8 cellular contexts compared by ENCODE assay signal in genomic region chr4:153223418-153223792, GRCh38. TPM values are rescaled to one million over a fixed set of nuclear protein-coding genes. Genes with fewer than 3 reads are reported as not detected.
DNase-seq lines count a peak whose midpoint lies in the region; ATAC-seq and TF ChIP-seq lines count a peak whose summit lies in the region.

No MANE protein-coding gene starts in this region.

- peaks cover 25 to 37% of the 10 kb centered on the region in 2 donors for H3K4me1 ChIP-seq in mucosa of rectum (ENCODE audit: control insufficient read depth in 2 of 2, insufficient read depth in 2 of 2, low read length in 2 of 2)

- H3K27me3 ChIP-seq in BJ (ENCODE audit: control insufficient read depth, insufficient read depth, low read length) (no peaks in the 10 kb centered on the region), mucosa of rectum (ENCODE audit: control insufficient read depth in 2 of 2, insufficient read depth in 2 of 2, low read length in 2 of 2) (no peaks in the 10 kb centered on the region)

- H3K9ac ChIP-seq in mucosa of rectum (ENCODE audit: low read depth in 1 of 2, low read length in 2 of 2) = peak overlapping the region; percentile 53 to 64

- no peak for DNase-seq in BJ (ENCODE audit: low read depth)
- DNase-seq in caudate nucleus (lab: John Stamatoyannopoulos, UW) = no peak
- DNase-seq in occipital lobe (lab: John Stamatoyannopoulos, UW) = no peak
- no peak for DNase-seq in D341Med (ENCODE audit: low spot score)
- DNase-seq in SW480 (ENCODE audit: low spot score) = no peak
- DNase-seq in activated gamma-delta T cell (lab: John Stamatoyannopoulos, UW) = no peak

- no peaks in the 10 kb centered on the region for H3K36me3 ChIP-seq in BJ (ENCODE audit: control insufficient read depth, insufficient read depth, low read length)
- peaks cover 0 to 4% of the 10 kb centered on the region in 2 donors for H3K36me3 ChIP-seq in mucosa of rectum (ENCODE audit: control insufficient read depth in 2 of 2, insufficient read depth in 2 of 2, low read length in 2 of 2)

- H3K27ac ChIP-seq in caudate nucleus (ENCODE audit: low read depth, low read length) (peak overlapping the region; percentile 90), mucosa of rectum (ENCODE audit: low read depth in 2 of 2, low read length in 2 of 2) (peak overlapping the region; percentile 78 to 81)

- H3K4me3 ChIP-seq in BJ (ENCODE audit: low read depth, low read length) (peak overlapping the region; percentile 69), mucosa of rectum (ENCODE audit: low read length in 2 of 2) (peak overlapping the region; percentile 71 to 72)

- ATAC-seq in HG03139 (IDR thresholded peaks at IDR 0.05; ENCODE audit: unreplicated experiment) = peak; percentile 11

- POLR2A ChIA-PET in BJ (lab: Charles Lee) = interaction anchor here (0.7 kb wide), 1 partner anchor 11 kb away, joined by 3 read pairs; no protein-coding TSS in a partner anchor

- CTCF ChIA-PET in BJ (lab: Yijun Ruan, JAX) = interaction anchor here (0.6 to 1.9 kb wide), 5 partner anchors 9 to 152 kb away, joined by 3 to 11 read pairs (median 5); no protein-coding TSS in a partner anchor

- TF ChIP-seq CTCF in BJ (IDR thresholded peaks at IDR 0.05; ENCODE audit: insufficient read depth, low read depth, low read length) = no peak

- no peaks in the 10 kb centered on the region for H3K9me3 ChIP-seq in mucosa of rectum (ENCODE audit: control insufficient read depth in 2 of 2, low read length in 2 of 2)

RNA-seq across cellular contexts. Expression of gene TRIM2, which starts 19.2 kb away (rescaled TPM):
- polyA plus RNA-seq in BJ (2011; rRNA removed) = 24.5 and 34.1 TPM in 2 replicates
- 59.0 and 97.6 TPM in 2 replicates for polyA minus RNA-seq in BJ (2011; rRNA and poly(A)+ RNA removed)
- total RNA-seq in occipital lobe = 990 TPM
